25 cellular contexts compared by ENCODE assay signal in genomic region chr12:27192118-27192802, GRCh38. TPM values are rescaled to one million over a fixed set of nuclear protein-coding genes. Genes with fewer than 3 reads are reported as not detected.
DNase-seq lines count a peak whose midpoint lies in the region; ATAC-seq and TF ChIP-seq lines count a peak whose summit lies in the region.
"Had no signal": no experiment of that assay in that cellular context is flagged by ENCODE, and none has a peak within 500 bp of the region (broad histone marks: within the 10 kb centered on the region; RNA-seq: fewer than 3 reads in every experiment).

No MANE protein-coding gene starts in this region.

- no peaks in the 10 kb centered on the region for H3K9me3 Mint-ChIP-seq in osteocyte (ENCODE audit: unreplicated experiment)
- no peaks in the 10 kb centered on the region for H3K9me3 Mint-ChIP-seq in type B pancreatic cell
- H3K9me3 Mint-ChIP-seq: activated T-cell treated with anti-CD3 and anti-CD28 coated beads, Interleukin-2, amount 50 U/mL, for 4 hours; endodermal cell; HFFc6; nephron; stimulated activated effector memory CD8-positive, alpha-beta T cell treated with anti-CD3 and anti-CD28 coated beads, Interleukin-12 subunit alpha, Interleukin-12 subunit beta, amount 100 ng/mL, for 72 hours; T-cell had no signal

- no peak for DNase-seq in heart left ventricle
- no peak for DNase-seq in Right ventricle myocardium superior
- no peak for DNase-seq in esophagus muscularis mucosa (ENCODE audit: extremely low spot score)
- no peak for DNase-seq in osteocyte (ENCODE audit: extremely low spot score, unreplicated experiment)
- DNase-seq in type B pancreatic cell (ENCODE audit: extremely low spot score, unreplicated experiment): no peak
- DNase-seq in effector CD8-positive, alpha-beta T cell (lab: John Stamatoyannopoulos, UW): no peak
- no peak for DNase-seq in DMS153 (lab: John Stamatoyannopoulos, UW)
- no peak for DNase-seq in activated CD8-positive, alpha-beta memory T cell treated with anti-CD3 and anti-CD28 coated beads, Interleukin-2, amount 50 U/mL, for 48 hours
- DNase-seq: 8988T; activated CD4-positive, alpha-beta T cell treated with anti-CD3 and anti-CD28 coated beads for 1 hour; activated naive CD4-positive, alpha-beta T cell; activated T-cell treated with anti-CD3 and anti-CD28 coated beads, Interleukin-2, amount 50 U/mL, for 4 hours; anterior cingulate cortex; DND-41; endodermal cell; NCI-H1092; NCI-H2029; posterior cingulate gyrus; SIG-M5; stimulated activated CD4-positive, alpha-beta T cell treated with anti-CD3 and anti-CD28 coated beads, Interleukin-2, amount 100 ng/mL, for 24 hours; T-cell; testis had no signal

- H3K27me3 Mint-ChIP-seq in osteocyte (ENCODE audit: unreplicated experiment) (no peaks in the 10 kb centered on the region), type B pancreatic cell (peaks cover 6% of the 10 kb centered on the region)

- H3K4me1 Mint-ChIP-seq in osteocyte (ENCODE audit: unreplicated experiment): peaks cover 41% of the 10 kb centered on the region
- H3K4me1 Mint-ChIP-seq in type B pancreatic cell (ENCODE audit: unreplicated experiment): no peaks in the 10 kb centered on the region
- H3K4me1 Mint-ChIP-seq: endodermal cell; stimulated activated effector memory CD8-positive, alpha-beta T cell treated with anti-CD3 and anti-CD28 coated beads, Interleukin-12 subunit alpha, Interleukin-12 subunit beta, amount 100 ng/mL, for 72 hours; T-cell had no signal

- intact Hi-C loops in heart left ventricle (cut with DNase I): loop anchor here in 4 of 10 donors (5.0 to 10.0 kb wide), 3 partner anchors 47 to 55 kb away; partner anchors contain the start of gene STK38L (in 2 of the 4)
- intact Hi-C loops in Right ventricle myocardium superior (cut with DNase I): no loop called here
- intact Hi-C loops in esophagus muscularis mucosa (cut with DNase I): no loop called here

- H3K9me3 ChIP-seq in heart left ventricle: no peaks in the 10 kb centered on the region
- no peaks in the 10 kb centered on the region for H3K9me3 ChIP-seq in esophagus muscularis mucosa
- H3K9me3 ChIP-seq: testis had no signal

- peaks cover 0 to 57% (median 24%) of the 10 kb centered on the region in 12 donors for H3K4me1 ChIP-seq in heart left ventricle
- H3K4me1 ChIP-seq in esophagus muscularis mucosa: peaks cover 32 to 71% (median 66%) of the 10 kb centered on the region in 4 donors
- H3K4me1 ChIP-seq: testis had no signal

- WGBS in heart left ventricle, 4 donors: 67 to 78% (median 76%) methylated on average over 5 of the region's 5 CpGs
- 94% methylated on average over 5 of the region's 5 CpGs for WGBS in esophagus muscularis mucosa

- H3K36me3 ChIP-seq in heart left ventricle (no peaks in the 10 kb centered on the region), esophagus muscularis mucosa (no peaks in the 10 kb centered on the region)

- no peak overlapping the region for H3K4me3 Mint-ChIP-seq in osteocyte (ENCODE audit: unreplicated experiment)
- H3K4me3 Mint-ChIP-seq in type B pancreatic cell: no peak overlapping the region
- H3K4me3 Mint-ChIP-seq: activated T-cell treated with anti-CD3 and anti-CD28 coated beads, Interleukin-2, amount 50 U/mL, for 4 hours; endodermal cell; HFFc6; nephron; stimulated activated effector memory CD8-positive, alpha-beta T cell treated with anti-CD3 and anti-CD28 coated beads, Interleukin-12 subunit alpha, Interleukin-12 subunit beta, amount 100 ng/mL, for 72 hours; T-cell had no signal

- TF ChIP-seq CTCF in heart left ventricle (IDR thresholded peaks at IDR 0.05) (no peak), esophagus muscularis mucosa (IDR thresholded peaks at IDR 0.05) (no peak), osteocyte (IDR thresholded peaks at IDR 0.05) (no peak), type B pancreatic cell (conservative IDR thresholded peaks at IDR 0.05) (no peak)

- H3K4me3 ChIP-seq in heart left ventricle (no peak overlapping the region), esophagus muscularis mucosa (no peak overlapping the region)
- H3K4me3 ChIP-seq: testis had no signal

- H3K27ac Mint-ChIP-seq in osteocyte (ENCODE audit: unreplicated experiment): peak overlapping the region; percentile 83
- peak overlapping the region; percentile 1 for H3K27ac Mint-ChIP-seq in type B pancreatic cell
- H3K27ac Mint-ChIP-seq: endodermal cell; nephron; stimulated activated effector memory CD8-positive, alpha-beta T cell treated with anti-CD3 and anti-CD28 coated beads, Interleukin-12 subunit alpha, Interleukin-12 subunit beta, amount 100 ng/mL, for 72 hours; T-cell had no signal

- H3K27ac ChIP-seq in heart left ventricle (peak overlapping the region in 11 of 12 donors; percentile 10 to 92 (median 79)), esophagus muscularis mucosa (replicated peaks in 1 of 4) (peak overlapping the region; percentile 85 to 88 (median 86))
- H3K27ac ChIP-seq: testis had no signal

- no peaks in the 10 kb centered on the region for H3K27me3 ChIP-seq in heart left ventricle
- H3K27me3 ChIP-seq in esophagus muscularis mucosa: no peaks in the 10 kb centered on the region
- H3K27me3 ChIP-seq: testis had no signal

- no peak for TF ChIP-seq EP300 in esophagus muscularis mucosa (IDR thresholded peaks at IDR 0.05)

- ATAC-seq in heart left ventricle (peak in 1 of 4 donors; percentile 5), Right ventricle myocardium superior (ENCODE audit: poor library complexity) (no peak)
- ATAC-seq: activated T-cell treated with anti-CD3 and anti-CD28 coated beads, Interleukin-2, amount 50 U/mL, for 4 hours; stimulated activated effector memory CD8-positive, alpha-beta T cell treated with anti-CD3 and anti-CD28 coated beads, Interleukin-12 subunit alpha, Interleukin-12 subunit beta, amount 100 ng/mL, for 72 hours; T-cell had no signal

- no peaks in the 10 kb centered on the region for H3K36me3 Mint-ChIP-seq in osteocyte (ENCODE audit: unreplicated experiment)
- peaks cover 8% of the 10 kb centered on the region for H3K36me3 Mint-ChIP-seq in type B pancreatic cell
- H3K36me3 Mint-ChIP-seq: stimulated activated effector memory CD8-positive, alpha-beta T cell treated with anti-CD3 and anti-CD28 coated beads, Interleukin-12 subunit alpha, Interleukin-12 subunit beta, amount 100 ng/mL, for 72 hours had no signal

- TF ChIP-seq POLR2A in heart left ventricle (IDR thresholded peaks at IDR 0.05) (no peak), esophagus muscularis mucosa (IDR thresholded peaks at IDR 0.05; ENCODE audit: low read depth) (no peak)

RNA-seq across cellular contexts. Expression of gene STK38L, which starts 51.8 kb away (rescaled TPM):
- 100 to 1,000 TPM in 2 of 9 donors, 10 to 100 TPM in 7; 26.3 to 142 (median 83.7) TPM for total RNA-seq in heart left ventricle
- polyA plus RNA-seq in heart left ventricle: 10 to 100 TPM; 21.1 to 22.3 TPM
- total RNA-seq in Right ventricle myocardium superior: 55.1 TPM
- total RNA-seq in esophagus muscularis mucosa: 100 to 1,000 TPM in 1 of 4 donors, 10 to 100 TPM in 3; 64.6 to 102 (median 82.4) TPM
- 75.6 and 81.3 TPM in 2 replicates for total RNA-seq in osteocyte
- total RNA-seq in type B pancreatic cell (ENCODE audit: low replicate concordance): 43.1 and 75.9 TPM in 2 replicates
